In genomic region chr3:71991051-71991450, GRCh38 we compare ENCODE assay signal across 27 cellular contexts.
"Had no signal": no experiment of that assay in that cellular context is flagged by ENCODE, and none has a peak within 500 bp of the region (broad histone marks: within the 10 kb centered on the region; RNA-seq: fewer than 3 reads in every experiment).

No MANE protein-coding gene starts in this region.

- H3K4me1 ChIP-seq: colonic mucosa, esophagus muscularis mucosa, psoas muscle, sigmoid colon, testis, tibial artery had no signal

- DNase-seq: colonic mucosa; effector memory CD4-positive, alpha-beta T cell; kidney; left cardiac atrium; left lung; mammary epithelial cell; mesendoderm; midbrain; naive thymus-derived CD4-positive, alpha-beta T cell; occipital lobe; ovary; posterior cingulate gyrus; psoas muscle; right cardiac atrium; sigmoid colon; stimulated activated CD4-positive, alpha-beta T cell treated with anti-CD3 and anti-CD28 coated beads, Interleukin-4, amount 100 ng/mL, for 4 hours; stimulated activated naive CD8-positive, alpha-beta T cell treated with anti-CD3 and anti-CD28 coated beads, Interleukin-15, Interleukin-2, amounts not matched to agents 100 U/mL and 50 U/mL, for 24 hours; substantia nigra; testis; tibial artery had no signal

- H3K27ac ChIP-seq: colonic mucosa, esophagus muscularis mucosa, left lung, ovary, psoas muscle, sigmoid colon, testis, tibial artery had no signal

- H3K36me3 ChIP-seq: colonic mucosa, esophagus muscularis mucosa, left lung, ovary, sigmoid colon, tibial artery had no signal

- H3K4me3 Mint-ChIP-seq: dendritic cell treated with granulocyte-macrophage colony-stimulating factor and Interleukin-4, amounts not matched to agents 40 ng/mL and 50 ng/mL, for 4 days; naive thymus-derived CD4-positive, alpha-beta T cell; nephron; stimulated activated memory B cell treated with anti-CD40 and anti-IgM and Interleukin-4, amounts not matched to agents 10 μg/mL and 1 μg/mL and 100 μg/mL, for 72 hours; type B pancreatic cell had no signal

- H3K4me1 Mint-ChIP-seq: nephron had no signal

- H3K36me3 Mint-ChIP-seq: stimulated activated memory B cell treated with anti-CD40 and anti-IgM and Interleukin-4, amounts not matched to agents 10 μg/mL and 1 μg/mL and 100 μg/mL, for 72 hours; type B pancreatic cell had no signal

- H3K9me3 ChIP-seq: colonic mucosa, esophagus muscularis mucosa, ovary, psoas muscle, testis had no signal

- H3K9me3 Mint-ChIP-seq: type B pancreatic cell had no signal

- H3K4me3 ChIP-seq: colonic mucosa, esophagus muscularis mucosa, left lung, ovary, psoas muscle, sigmoid colon, testis, tibial artery had no signal

- ATAC-seq: left cardiac atrium; left lung; naive thymus-derived CD4-positive, alpha-beta T cell; psoas muscle; right cardiac atrium; stimulated activated memory B cell treated with anti-CD40 and anti-IgM and Interleukin-4, amounts not matched to agents 10 μg/mL and 1 μg/mL and 100 μg/mL, for 72 hours; stimulated activated naive CD8-positive, alpha-beta T cell treated with anti-CD3 and anti-CD28 coated beads, Interleukin-15, Interleukin-2, amounts not matched to agents 100 U/mL and 50 U/mL, for 24 hours had no signal

- FAIRE-seq: endothelial cell of umbilical vein, frontal cortex, kidney had no signal

- H3K27ac Mint-ChIP-seq: dendritic cell treated with granulocyte-macrophage colony-stimulating factor and Interleukin-4, amounts not matched to agents 40 ng/mL and 50 ng/mL, for 4 days; naive thymus-derived CD4-positive, alpha-beta T cell; nephron; stimulated activated memory B cell treated with anti-CD40 and anti-IgM and Interleukin-4, amounts not matched to agents 10 μg/mL and 1 μg/mL and 100 μg/mL, for 72 hours; type B pancreatic cell had no signal

- H3K27me3 ChIP-seq: colonic mucosa, esophagus muscularis mucosa, left lung, ovary, sigmoid colon, testis, tibial artery had no signal
